Comparison of ENCODE assay signal across 1 cellular context in genomic region chr15:91947370-91947769, GRCh38.
TF ChIP-seq lines count a peak whose summit lies in the region.

No MANE protein-coding gene starts in this region.

TF ChIP-seq in H1, 55 proteins besides CTCF, POLR2A, EP300 and RAD21:
- TF ChIP-seq MAX (IDR thresholded peaks at IDR 0.05) (0 out of 2 replicates have a peak, but pooled peaks have one; percentile 0), EGR1 (IDR thresholded peaks at IDR 0.05; ENCODE audit: borderline replicate concordance, low read depth, low read length) (no peak)
